Comparison of ENCODE assay signal across 23 cellular contexts in the genomic region with DNA sequence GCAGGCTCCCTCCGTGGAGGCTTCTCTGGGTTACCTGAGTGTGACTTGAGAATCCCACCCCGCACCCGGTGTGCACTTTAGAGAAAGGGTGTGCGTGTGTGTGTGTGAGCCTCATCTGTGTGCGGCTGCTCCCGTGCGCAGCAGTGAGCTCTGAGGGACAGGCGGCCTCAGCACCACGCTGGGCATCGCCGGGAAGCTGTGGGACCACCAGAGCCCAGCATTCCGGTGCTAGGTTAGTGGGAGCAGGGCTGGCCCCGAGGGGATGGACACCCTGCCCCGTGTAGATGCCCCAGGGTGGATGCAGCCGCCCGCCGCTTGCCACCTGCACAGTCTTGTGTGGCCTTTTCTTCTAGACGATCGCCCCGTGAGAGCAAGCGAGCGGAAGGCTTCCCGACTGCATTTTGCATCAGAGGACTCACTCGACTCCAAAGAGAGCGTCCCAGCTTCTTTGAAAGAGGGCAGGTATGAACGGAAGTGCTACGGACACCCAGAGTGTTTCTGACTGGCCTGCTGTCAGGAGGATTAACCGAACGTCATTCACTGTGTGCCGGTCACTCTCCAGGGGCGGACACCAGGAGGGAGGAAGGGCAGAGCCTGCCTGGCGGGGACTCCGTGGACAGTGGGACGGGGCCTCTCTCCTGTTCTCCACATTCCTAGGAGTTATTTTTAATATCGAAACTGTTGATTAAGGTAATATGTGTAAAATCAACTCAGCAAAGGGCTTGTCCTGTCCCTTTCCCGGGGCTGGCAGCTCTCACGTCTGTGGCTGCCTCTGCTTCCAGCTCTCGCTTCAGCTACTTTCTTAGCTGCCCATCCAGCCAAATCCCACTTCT. TPM values are rescaled to one million over a fixed set of nuclear protein-coding genes. Genes with fewer than 3 reads are reported as not detected.
A peak's percentile ranks its signal among the peaks of the same experiment; 100 is the strongest.
DNase-seq lines count a peak whose midpoint lies in the region; ATAC-seq and TF ChIP-seq lines count a peak whose summit lies in the region.
"Had no signal": no experiment of that assay in that cellular context is flagged by ENCODE, and none has a peak within 500 bp of the region (broad histone marks: within the 10 kb centered on the region; RNA-seq: fewer than 3 reads in every experiment).

No MANE protein-coding gene starts in this region.

- H2BK12ac ChIP-seq in neuronal stem cell (ENCODE audit: low read length), result no peak overlapping the region

- no peaks in the 10 kb centered on the region for H3K4me1 ChIP-seq in left lung
- no peaks in the 10 kb centered on the region for H3K4me1 ChIP-seq in neuronal stem cell (ENCODE audit: control insufficient read depth in 2 of 2, insufficient read depth in 1 of 2, low read depth in 1 of 2, low read length in 2 of 2)

- H2BK5ac ChIP-seq in neuronal stem cell (ENCODE audit: low read length), result peak overlapping the region; percentile 39

- no peaks in the 10 kb centered on the region for H3K27me3 Mint-ChIP-seq in natural killer cell treated with Interleukin-12 subunit alpha and Interleukin-12 subunit beta and Interleukin-15 and Interleukin-18, amount 100 ng/mL, for 72 hours
- no peaks in the 10 kb centered on the region for H3K27me3 Mint-ChIP-seq in natural killer cell (ENCODE audit: low read depth in 2 of 2)
- H3K27me3 Mint-ChIP-seq: CD8-positive, alpha-beta memory T cell had no signal

- H3K9me3 ChIP-seq in left lung, result no peaks in the 10 kb centered on the region
- peaks cover 0 to 6% of the 10 kb centered on the region in 2 donors for H3K9me3 ChIP-seq in neuronal stem cell (replicated peaks in 1 of 2; ENCODE audit: control insufficient read depth in 2 of 2, insufficient read depth in 1 of 2, low read depth in 1 of 2, low read length in 2 of 2)
- H3K9me3 ChIP-seq: BLaER1 treated with 17β-estradiol and CSF1 and Interleukin-3, amounts not matched to agents 10 nM and 100 nM had no signal

- no peak overlapping the region for H3K4me3 Mint-ChIP-seq in natural killer cell treated with Interleukin-12 subunit alpha and Interleukin-12 subunit beta and Interleukin-15 and Interleukin-18, amount 100 ng/mL, for 72 hours
- H3K4me3 Mint-ChIP-seq in natural killer cell, result no peak overlapping the region
- H3K4me3 Mint-ChIP-seq: CD8-positive, alpha-beta memory T cell; GM23338 had no signal

- H2BK120ac ChIP-seq in neuronal stem cell (ENCODE audit: low read depth, low read length), result no peak overlapping the region

- H2AFZ ChIP-seq in neuronal stem cell (ENCODE audit: low read length), result no peak overlapping the region
- H2AFZ ChIP-seq: GM23338, PC-9 had no signal

- H3K18ac ChIP-seq in neuronal stem cell (ENCODE audit: low read length), result no peak overlapping the region

- H3K27ac Mint-ChIP-seq in natural killer cell treated with Interleukin-12 subunit alpha and Interleukin-12 subunit beta and Interleukin-15 and Interleukin-18, amount 100 ng/mL, for 72 hours, result no peak overlapping the region
- no peak overlapping the region for H3K27ac Mint-ChIP-seq in natural killer cell

- H3K27me3 ChIP-seq in left lung (no peaks in the 10 kb centered on the region), neuronal stem cell (ENCODE audit: control insufficient read depth in 3 of 3, insufficient read depth in 3 of 3, low read depth in 1 of 3, low read length in 3 of 3) (no peaks in the 10 kb centered on the region)
- H3K27me3 ChIP-seq: BLaER1 treated with 17β-estradiol and CSF1 and Interleukin-3, amounts not matched to agents 10 nM and 100 nM had no signal

- peak overlapping the region; percentile 17 for H4K8ac ChIP-seq in neuronal stem cell (ENCODE audit: low read depth, low read length)

- no peaks in the 10 kb centered on the region for H3K4me1 Mint-ChIP-seq in natural killer cell treated with Interleukin-12 subunit alpha and Interleukin-12 subunit beta and Interleukin-15 and Interleukin-18, amount 100 ng/mL, for 72 hours (ENCODE audit: low read depth in 2 of 2)
- H3K4me1 Mint-ChIP-seq in natural killer cell, result no peaks in the 10 kb centered on the region
- H3K4me1 Mint-ChIP-seq: GM23338 had no signal

- H3K36me3 Mint-ChIP-seq in natural killer cell treated with Interleukin-12 subunit alpha and Interleukin-12 subunit beta and Interleukin-15 and Interleukin-18, amount 100 ng/mL, for 72 hours, result peaks cover 4% of the 10 kb centered on the region
- no peaks in the 10 kb centered on the region for H3K36me3 Mint-ChIP-seq in natural killer cell

- H3K9ac ChIP-seq in neuronal stem cell (ENCODE audit: low read depth, low read length, poor library complexity), result no peak overlapping the region
- H3K9ac ChIP-seq: BLaER1 treated with 17β-estradiol and CSF1 and Interleukin-3, amounts not matched to agents 10 nM and 100 nM; KMS-11 had no signal

- H2AK5ac ChIP-seq in neuronal stem cell (ENCODE audit: low read depth, low read length), result no peak overlapping the region

- H2BK15ac ChIP-seq in neuronal stem cell (ENCODE audit: low read length), result no peak overlapping the region

- no CpG with 5 or more reads among the region's 38 CpGs for WGBS in neuronal stem cell (ENCODE audit: extremely low coverage in 2 of 2, insufficient read length in 2 of 2, insufficient replicate concordance in 1 of 2), 2 donors

- peak; percentile 26 for DNase-seq in natural killer cell treated with Interleukin-12 subunit alpha and Interleukin-12 subunit beta and Interleukin-15 and Interleukin-18, amount 100 ng/mL, for 72 hours (ENCODE audit: low spot score)
- no peak for DNase-seq in natural killer cell
- DNase-seq in left lung, result peak; percentile 22 to 73
- DNase-seq in neuronal stem cell (ENCODE audit: low spot score), result no peak
- DNase-seq in islet precursor cell, result no peak
- DNase-seq: Calu3, DMS153, HCEC 1CT, NCI-H1105, NCI-H146, NCI-H2029, NCI-H2227 treated with DMSO at 0.1 percent for 48 hours, NCI-H510A treated with DMSO at 0.1 percent for 48 hours, NCI-H748 treated with DMSO at 0.1 percent for 48 hours, PC-9, RPMI8226, SIG-M5 had no signal

- H4K91ac ChIP-seq in neuronal stem cell (ENCODE audit: low read depth, low read length, poor library complexity), result no peak overlapping the region

- H3K23ac ChIP-seq in neuronal stem cell (ENCODE audit: low read depth, low read length, poor library complexity), result peak overlapping the region; percentile 20

- peaks cover 4% of the 10 kb centered on the region for H3K79me1 ChIP-seq in neuronal stem cell (ENCODE audit: low read depth, low read length)

- no peak overlapping the region for H3K27ac ChIP-seq in left lung
- H3K27ac ChIP-seq in neuronal stem cell (replicated peaks; ENCODE audit: low read length), result no peak overlapping the region
- H3K27ac ChIP-seq: BLaER1 treated with 17β-estradiol and CSF1 and Interleukin-3, amounts not matched to agents 10 nM and 100 nM; KMS-11; PC-9 had no signal

- no peak overlapping the region for H3K4ac ChIP-seq in neuronal stem cell (ENCODE audit: low read length)

- no peak for ATAC-seq in natural killer cell treated with Interleukin-12 subunit alpha and Interleukin-12 subunit beta and Interleukin-15 and Interleukin-18, amount 100 ng/mL, for 72 hours
- ATAC-seq in natural killer cell (no peak), left lung (no peak), GM18520 (IDR thresholded peaks at IDR 0.05; ENCODE audit: unreplicated experiment) (no peak), HG03139 (IDR thresholded peaks at IDR 0.05; ENCODE audit: unreplicated experiment) (no peak)
- ATAC-seq: GM23338 had no signal

- H3K9me3 Mint-ChIP-seq in natural killer cell treated with Interleukin-12 subunit alpha and Interleukin-12 subunit beta and Interleukin-15 and Interleukin-18, amount 100 ng/mL, for 72 hours, result no peaks in the 10 kb centered on the region
- no peaks in the 10 kb centered on the region for H3K9me3 Mint-ChIP-seq in natural killer cell
- H3K9me3 Mint-ChIP-seq: CD8-positive, alpha-beta memory T cell; GM23338 had no signal

- intact Hi-C loops in natural killer cell (cut with micrococcal nuclease) (no loop called here), left lung (cut with DNase I) (no loop called here)

- H3K36me3 ChIP-seq in left lung (peaks cover 0 to 74% of the 10 kb centered on the region in 2 donors), neuronal stem cell (replicated peaks in 1 of 2; ENCODE audit: control insufficient read depth in 2 of 2, insufficient read depth in 2 of 2, low read length in 2 of 2) (peaks cover 69 to 96% of the 10 kb centered on the region in 2 donors)

- no peak overlapping the region for H3K4me3 ChIP-seq in left lung
- no peak overlapping the region for H3K4me3 ChIP-seq in neuronal stem cell (ENCODE audit: low read length in 2 of 2)
- H3K4me3 ChIP-seq: BLaER1 treated with 17β-estradiol and CSF1 and Interleukin-3, amounts not matched to agents 10 nM and 100 nM; GM23338; PC-9 had no signal

- TF ChIP-seq CTCF in natural killer cell (IDR thresholded peaks at IDR 0.05), result no peak
- TF ChIP-seq CTCF in left lung (IDR thresholded peaks at IDR 0.05), result no peak

- H3K4me2 ChIP-seq in neuronal stem cell (ENCODE audit: insufficient read depth, low read length, poor library complexity, severe bottlenecking), result no peak overlapping the region
- H3K4me2 ChIP-seq: BLaER1 treated with 17β-estradiol and CSF1 and Interleukin-3, amounts not matched to agents 10 nM and 100 nM; GM23338; KMS-11; PC-9 had no signal

- no peak overlapping the region for H3K14ac ChIP-seq in neuronal stem cell (ENCODE audit: low read length)

RNA-seq across cellular contexts. Expression of a gene that starts 12.2 kb away (rescaled TPM):
- 10 to 100 TPM; 15.3 to 58.1 TPM for total RNA-seq in natural killer cell treated with Interleukin-12 subunit alpha and Interleukin-12 subunit beta and Interleukin-15 and Interleukin-18, amount 100 ng/mL, for 72 hours
- total RNA-seq in natural killer cell, result 10 to 100 TPM; 12.2 to 15.1 (median 12.3) TPM
- total RNA-seq in left lung, result 10 to 100 TPM in 1 of 2 donors, 1 to 10 TPM in 1; 5.5 to 13.1 TPM
- polyA plus RNA-seq in neuronal stem cell (2013, experiment 1 of 2), result 6.8 TPM
- 6.1 TPM for polyA plus RNA-seq in neuronal stem cell (2013, experiment 2 of 2)

Comparison
In these comparisons a context has a peak if more than half of its experiments do, and no peak if none do; other contexts are left out.
1. DNase-seq: peak in natural killer cell treated with Interleukin-12 subunit alpha and Interleukin-12 subunit beta and Interleukin-15 and Interleukin-18, amount 100 ng/mL, for 72 hours (single experiment) and left lung (2 of 2); none in natural killer cell (single experiment), neuronal stem cell (single experiment) and islet precursor cell (single experiment).